8 cellular contexts compared by ENCODE assay signal in genomic region chr2:148614332-148615049, GRCh38. TPM values are rescaled to one million over a fixed set of nuclear protein-coding genes. Genes with fewer than 3 reads are reported as not detected.
DNase-seq lines count a peak whose midpoint lies in the region; ATAC-seq and TF ChIP-seq lines count a peak whose summit lies in the region.

No MANE protein-coding gene starts in this region.

- no peaks in the 10 kb centered on the region for H3K27me3 Mint-ChIP-seq in chondrocyte (ENCODE audit: low read depth)

- H3K27me3 ChIP-seq in AG04450 (ENCODE audit: control insufficient read depth, insufficient read depth, low read length) = no peaks in the 10 kb centered on the region
- no peaks in the 10 kb centered on the region for H3K27me3 ChIP-seq in NT2/D1 (ENCODE audit: insufficient read depth, insufficient read length)

- POLR2A ChIA-PET in AG04450 (lab: Yijun Ruan, JAX) (interaction anchor here (0.7 kb wide), 1 partner anchor 256 kb away, joined by 6 read pairs; no protein-coding TSS in a partner anchor), HEK293T (lab: Yijun Ruan, JAX) (interaction anchor here (0.6 to 1.0 kb wide), 2 partner anchors 31 to 32 kb away, joined by 3 read pairs; no protein-coding TSS in a partner anchor)

- H3K27ac Mint-ChIP-seq in chondrocyte (ENCODE audit: unreplicated experiment) = peak overlapping the region; percentile 92

- H3K9me3 ChIP-seq in AG04450 (ENCODE audit: control insufficient read depth, insufficient read depth, low read length) = no peaks in the 10 kb centered on the region
- H3K9me3 ChIP-seq in NT2/D1 (ENCODE audit: insufficient read depth, low read length) = no peaks in the 10 kb centered on the region

- H3K4me3 ChIP-seq in AG04450 (ENCODE audit: low read depth, low read length) (no peak overlapping the region), NT2/D1 (ENCODE audit: insufficient read length, low read depth) (no peak overlapping the region)

- no peaks in the 10 kb centered on the region for H3K36me3 Mint-ChIP-seq in chondrocyte (ENCODE audit: low read depth)

- H3K4me1 Mint-ChIP-seq in chondrocyte (ENCODE audit: low read depth) = peaks cover 28% of the 10 kb centered on the region

- peak; percentile 96 for ATAC-seq in GM18873 (IDR thresholded peaks at IDR 0.05; ENCODE audit: low FRiP score, unreplicated experiment)
- ATAC-seq in HG02973 (IDR thresholded peaks at IDR 0.05; ENCODE audit: unreplicated experiment) = peak; percentile 97

- H3K27ac ChIP-seq in AG04450 (ENCODE audit: low read depth, low read length) = no peak overlapping the region

- H3K9me3 Mint-ChIP-seq in chondrocyte (ENCODE audit: low read depth) = no peaks in the 10 kb centered on the region

- no peak overlapping the region for H3K9ac ChIP-seq in NT2/D1 (ENCODE audit: insufficient read length, low read depth)

- H3K4me3 Mint-ChIP-seq in chondrocyte (ENCODE audit: unreplicated experiment) = peak overlapping the region; percentile 8

- TF ChIP-seq CTCF in AG04450 (IDR thresholded peaks at IDR 0.05; ENCODE audit: low read depth, low read length) = no peak
- TF ChIP-seq CTCF in chondrocyte (IDR thresholded peaks at IDR 0.05) = no peak

- CTCF ChIA-PET in AG04450 (lab: Charles Lee) = interaction anchor here (0.5 to 0.8 kb wide), 2 partner anchors 31 to 625 kb away, joined by 3 read pairs; no protein-coding TSS in a partner anchor
- CTCF ChIA-PET in HEK293T (lab: Yijun Ruan, JAX) = no interaction called here

- peaks cover 9% of the 10 kb centered on the region for H3K4me1 ChIP-seq in NT2/D1 (ENCODE audit: insufficient read depth, insufficient read length)

- DNase-seq in AG04450 (ENCODE audit: low read depth, low spot score) (peak; percentile 2), NT2/D1 (ENCODE audit: low read depth, low spot score) (peak; percentile 42), chondrocyte (ENCODE audit: low spot score) (no peak), middle frontal gyrus (ENCODE audit: extremely low spot score, low spot score) (peak; percentile 10), HEK293T (ENCODE audit: extremely low spot score) (no peak), RKO (ENCODE audit: low spot score) (no peak)

- H3K36me3 ChIP-seq in NT2/D1 (ENCODE audit: insufficient read depth, insufficient read length, low read length) = no peaks in the 10 kb centered on the region

TF ChIP-seq in HEK293T, 16 proteins besides CTCF, POLR2A, EP300 and RAD21:
- TF ChIP-seq HDGF (IDR thresholded peaks at IDR 0.05; ENCODE audit: borderline replicate concordance) (no peak), FOXK2 (IDR thresholded peaks at IDR 0.05) (no peak), CTBP1 (IDR thresholded peaks at IDR 0.05; ENCODE audit: borderline replicate concordance) (no peak), NFRKB (IDR thresholded peaks at IDR 0.05) (no peak), SP1 (IDR thresholded peaks at IDR 0.05) (no peak), SUZ12 (IDR thresholded peaks at IDR 0.05) (no peak), FOXM1 (IDR thresholded peaks at IDR 0.05; ENCODE audit: borderline replicate concordance) (no peak), LEF1 (IDR thresholded peaks at IDR 0.05; ENCODE audit: borderline replicate concordance) (no peak), BHLHE40 (IDR thresholded peaks at IDR 0.05; ENCODE audit: borderline replicate concordance) (no peak), PKNOX1 (IDR thresholded peaks at IDR 0.05) (no peak), ZNF384 (IDR thresholded peaks at IDR 0.05) (no peak), L3MBTL2 (conservative IDR thresholded peaks at IDR 0.05) (no peak; the same call in 1 of the 2 replicates), ELF4 (IDR thresholded peaks at IDR 0.05) (no peak), FOXA1 (IDR thresholded peaks at IDR 0.05) (no peak), TARDBP (IDR thresholded peaks at IDR 0.05) (no peak), ARNT (IDR thresholded peaks at IDR 0.05) (no peak)
TF ChIP-seq in HEK293T: peak in this region for 0.

RNA-seq across cellular contexts. Expression of gene EPC2, which starts 30.1 kb away (rescaled TPM):
- 18.5 and 24.7 TPM in 2 replicates for polyA plus RNA-seq in AG04450 (2011; rRNA removed)
- 28.8 and 37.0 TPM in 2 replicates for polyA minus RNA-seq in AG04450 (2011; rRNA and poly(A)+ RNA removed)
- total RNA-seq in chondrocyte = 23.2 to 29.3 TPM (median 23.8 TPM) in 3 replicates

Comparison
In these comparisons a context has a peak if more than half of its experiments do, and no peak if none do; other contexts are left out.
1. DNase-seq: peak in AG04450 (single experiment), NT2/D1 (single experiment) and middle frontal gyrus (single experiment); none in chondrocyte (single experiment), HEK293T (single experiment) and RKO (single experiment).